In genomic region chr17:82164853-82165252, GRCh38 we compare ENCODE assay signal across 17 cellular contexts. TPM values are rescaled to one million over a fixed set of nuclear protein-coding genes. Genes with fewer than 3 reads are reported as not detected.
DNase-seq lines count a peak whose midpoint lies in the region; ATAC-seq and TF ChIP-seq lines count a peak whose summit lies in the region.
"Had no signal": no experiment of that assay in that cellular context is flagged by ENCODE, and none has a peak within 500 bp of the region (broad histone marks: within the 10 kb centered on the region; RNA-seq: fewer than 3 reads in every experiment).

No MANE protein-coding gene starts in this region.

- TF ChIP-seq CTCF in HEK293 (tag by site-specific recombination; IDR thresholded peaks at IDR 0.05) (no peak), parathyroid adenoma (IDR thresholded peaks at IDR 0.05) (no peak)

- H3K4me3 Mint-ChIP-seq in activated T-helper 17 cell treated with anti-CD3 and anti-CD28 coated beads, Interleukin-2, amount 50 U/mL, for 72 hours: no peak overlapping the region
- H3K4me3 Mint-ChIP-seq: CD8-positive, alpha-beta T cell; GM23338; H9; HFFc6 had no signal

- H3K4me3 ChIP-seq in HEK293 (ENCODE audit: low read depth, low read length) (no peak overlapping the region), parathyroid adenoma (ENCODE audit: low read depth, low read length) (no peak overlapping the region)
- H3K4me3 ChIP-seq: GM23338 had no signal

- POLR2A ChIA-PET in HEK293 (lab: Yijun Ruan, JAX): no interaction called here

- CTCF ChIA-PET in HEK293 (lab: Yijun Ruan, JAX): interaction anchor here (0.7 to 2.1 kb wide), 3 partner anchors 33 to 206 kb away, joined by 3 to 7 read pairs (median 3); partner anchors contain the start of gene RAC3

- H3K27me3 Mint-ChIP-seq in activated T-helper 17 cell treated with anti-CD3 and anti-CD28 coated beads, Interleukin-2, amount 50 U/mL, for 72 hours: no peaks in the 10 kb centered on the region
- H3K27me3 Mint-ChIP-seq: CD4-positive, CD25-positive, alpha-beta regulatory T cell had no signal

- H3K36me3 Mint-ChIP-seq in activated T-helper 17 cell treated with anti-CD3 and anti-CD28 coated beads, Interleukin-2, amount 50 U/mL, for 72 hours (ENCODE audit: low read depth): peaks cover 11% of the 10 kb centered on the region

- H3K27me3 ChIP-seq in parathyroid adenoma (ENCODE audit: control insufficient read depth, insufficient read depth, low read length): no peaks in the 10 kb centered on the region

- H3K4me1 Mint-ChIP-seq in activated T-helper 17 cell treated with anti-CD3 and anti-CD28 coated beads, Interleukin-2, amount 50 U/mL, for 72 hours: peaks cover 4% of the 10 kb centered on the region
- H3K4me1 Mint-ChIP-seq: GM23338, H9 had no signal

- H3K27ac Mint-ChIP-seq in activated T-helper 17 cell treated with anti-CD3 and anti-CD28 coated beads, Interleukin-2, amount 50 U/mL, for 72 hours: peak overlapping the region; percentile 2
- H3K27ac Mint-ChIP-seq: CD4-positive, CD25-positive, alpha-beta regulatory T cell; CD8-positive, alpha-beta T cell; GM23338; H9; HFFc6 had no signal

- no peak overlapping the region for H3K4me2 ChIP-seq in parathyroid adenoma (ENCODE audit: low read length)
- H3K4me2 ChIP-seq: GM23338 had no signal

- ATAC-seq in activated T-helper 17 cell treated with anti-CD3 and anti-CD28 coated beads, Interleukin-2, amount 50 U/mL, for 72 hours (replicated peaks): no peak
- ATAC-seq in left colon (peak; percentile 58), Right ventricle myocardium inferior (no peak)
- ATAC-seq: CD8-positive, alpha-beta T cell; GM23338; HCT116 had no signal

- no peak overlapping the region for H3K9ac ChIP-seq in parathyroid adenoma

- H2AFZ ChIP-seq in parathyroid adenoma: peak overlapping the region; percentile 11
- H2AFZ ChIP-seq: GM23338 had no signal

- peaks cover 55 to 73% of the 10 kb centered on the region in 2 experiments for H3K36me3 ChIP-seq in HEK293 (ENCODE audit: control insufficient read depth in 2 of 2, insufficient read depth in 1 of 2, low read length in 2 of 2)
- no peaks in the 10 kb centered on the region for H3K36me3 ChIP-seq in parathyroid adenoma (ENCODE audit: control insufficient read depth, insufficient read depth, low read length)

- H3K4me1 ChIP-seq in HEK293 (ENCODE audit: control insufficient read depth, insufficient read depth, low read length) (no peaks in the 10 kb centered on the region), parathyroid adenoma (peaks cover 8% of the 10 kb centered on the region)

- H3K79me2 ChIP-seq in parathyroid adenoma: peaks cover 9% of the 10 kb centered on the region

- no peaks in the 10 kb centered on the region for H3K9me3 ChIP-seq in HEK293 (ENCODE audit: control insufficient read depth, insufficient read depth, low read depth, low read length)
- no peaks in the 10 kb centered on the region for H3K9me3 ChIP-seq in parathyroid adenoma (ENCODE audit: control insufficient read depth, low read length)

- no peaks in the 10 kb centered on the region for H3K9me3 Mint-ChIP-seq in activated T-helper 17 cell treated with anti-CD3 and anti-CD28 coated beads, Interleukin-2, amount 50 U/mL, for 72 hours
- H3K9me3 Mint-ChIP-seq: CD4-positive, CD25-positive, alpha-beta regulatory T cell; CD8-positive, alpha-beta T cell; HFFc6 had no signal

- H3K27ac ChIP-seq in HEK293 (ENCODE audit: extremely low read depth, low read depth, low read length) (no peak overlapping the region), parathyroid adenoma (peak overlapping the region; percentile 36)
- H3K27ac ChIP-seq: C4-2B had no signal

- DNase-seq in left colon (no peak), NCI-H510A (lab: John Stamatoyannopoulos, UW) (no peak), foreskin melanocyte (no peak), Right ventricle myocardium inferior (ENCODE audit: missing footprints) (no peak)
- DNase-seq: CD4-positive, CD25-positive, alpha-beta regulatory T cell; CD8-positive, alpha-beta T cell; DMS53; DMS79 treated with DMSO at 0.1 percent for 48 hours; GF-D8; H9; HFFc6 had no signal

- intact Hi-C loops in left colon (cut with DNase I, micrococcal nuclease): no loop called here
- intact Hi-C loops in Right ventricle myocardium inferior (cut with DNase I): no loop called here

TF ChIP-seq in HEK293, 187 proteins besides CTCF, POLR2A, EP300 and RAD21:
- TF ChIP-seq ZNF664 (tag by site-specific recombination; IDR thresholded peaks at IDR 0.05): peak; percentile 25; the same call in 1 of the 2 replicates
- no peak for TF ChIP-seq INSM2 (tag by site-specific recombination; IDR thresholded peaks at IDR 0.05)

RNA-seq across cellular contexts. Expression of gene CCDC57, which starts 47.8 kb away (rescaled TPM):
- total RNA-seq in activated T-helper 17 cell treated with anti-CD3 and anti-CD28 coated beads, Interleukin-2, amount 50 U/mL, for 72 hours: 10 to 100 TPM; 36.9 to 37.7 TPM
- 10 to 100 TPM; 29.6 to 53.4 TPM for total RNA-seq in left colon
- 7.9 TPM for total RNA-seq in Right ventricle myocardium inferior
